In genomic region chr19:47183579-47183978, GRCh38 we compare ENCODE assay signal across 1 cellular context.
TF ChIP-seq lines count a peak whose summit lies in the region.

No MANE protein-coding gene starts in this region.

TF ChIP-seq in K562, 482 proteins besides CTCF, POLR2A, EP300 and RAD21:
- TF ChIP-seq CBFA2T2 (conservative IDR thresholded peaks at IDR 0.05) (no peak), PML (IDR thresholded peaks at IDR 0.05; ENCODE audit: low read length) (0 out of 2 replicates have a peak, but pooled peaks have one; percentile 1)
TF ChIP-seq in K562: peak in this region for 1.
